ENCODE assay signal across 9 cellular contexts in genomic region chr12:54958048-54958658, GRCh38. TPM values are rescaled to one million over a fixed set of nuclear protein-coding genes. Genes with fewer than 3 reads are reported as not detected.
DNase-seq lines count a peak whose midpoint lies in the region; ATAC-seq, FAIRE-seq and TF ChIP-seq lines count a peak whose summit lies in the region.
"Had no signal": no experiment of that assay in that cellular context is flagged by ENCODE, and none has a peak within 500 bp of the region (broad histone marks: within the 10 kb centered on the region; RNA-seq: fewer than 3 reads in every experiment).

No MANE protein-coding gene starts in this region.

- H3K4me3 ChIP-seq in MG63 (no peak overlapping the region), SJCRH30 (no peak overlapping the region), astrocyte of the spinal cord (ENCODE audit: low read depth, low read length) (no peak overlapping the region), hepatocyte (no peak overlapping the region), small intestine (ENCODE audit: low read depth in 1 of 2, low read length in 2 of 2) (no peak overlapping the region)
- H3K4me3 ChIP-seq: skin epidermis had no signal

- H3K4me2 ChIP-seq in hepatocyte = no peak overlapping the region

- in situ Hi-C loops in astrocyte of the spinal cord (cut with HindIII; ENCODE audit: low sequenced_read_pairs) = no loop called here

- H4K20me1 ChIP-seq in hepatocyte (ENCODE audit: insufficient read depth, poor library complexity, severe bottlenecking) = no peaks in the 10 kb centered on the region

- H3K27me3 ChIP-seq in MG63 (peaks cover 18% of the 10 kb centered on the region), SJCRH30 (no peaks in the 10 kb centered on the region), hepatocyte (peaks cover 34% of the 10 kb centered on the region), small intestine (ENCODE audit: control insufficient read depth in 2 of 2, insufficient read depth in 2 of 2, low read length in 2 of 2) (no peaks in the 10 kb centered on the region)

- no peaks in the 10 kb centered on the region for H3K4me1 ChIP-seq in SJCRH30
- H3K4me1 ChIP-seq in hepatocyte (ENCODE audit: insufficient read depth) = no peaks in the 10 kb centered on the region
- H3K4me1 ChIP-seq in small intestine (ENCODE audit: control insufficient read depth in 2 of 2, insufficient read depth in 1 of 2, low read depth in 1 of 2, low read length in 1 of 2) = no peaks in the 10 kb centered on the region

- peak; percentile 61 for DNase-seq in AG08395 (ENCODE audit: low spot score)
- DNase-seq in MG63 = peak; percentile 17
- DNase-seq in SJCRH30 = peak; percentile 43 to 63
- peak; percentile 75 for DNase-seq in astrocyte of the spinal cord (ENCODE audit: low read depth, low spot score)
- DNase-seq in hepatocyte (ENCODE audit: low spot score) = peak; percentile 77
- peak; percentile 57 for DNase-seq in small intestine

- H3K9me2 ChIP-seq in hepatocyte (replicated peaks; ENCODE audit: insufficient read depth) = no peaks in the 10 kb centered on the region

- H3K27ac ChIP-seq in SJCRH30 (no peak overlapping the region), hepatocyte (no peak overlapping the region), small intestine (ENCODE audit: low read depth in 1 of 2, low read length in 1 of 2) (no peak overlapping the region)
- H3K27ac ChIP-seq: skin epidermis had no signal

- no peaks in the 10 kb centered on the region for H3K79me2 ChIP-seq in hepatocyte

- WGBS in hepatocyte (ENCODE audit: low lambda C conversion rate, missing lambda C conversion rate) = 96% methylated on average over 3 of the region's 3 CpGs
- WGBS in small intestine, 3 donors = 89 to 95% (median 90%) methylated on average over 3 of the region's 3 CpGs

- H3K9me3 ChIP-seq in MG63 (no peaks in the 10 kb centered on the region), SJCRH30 (replicated peaks) (no peaks in the 10 kb centered on the region), hepatocyte (ENCODE audit: low read depth) (no peaks in the 10 kb centered on the region), small intestine (ENCODE audit: control insufficient read depth, low read depth) (no peaks in the 10 kb centered on the region)

- TF ChIP-seq CTCF in GM12872 (IDR thresholded peaks at IDR 0.05; ENCODE audit: insufficient read depth, low read depth, low read length) = peak; percentile 56
- TF ChIP-seq CTCF in astrocyte of the spinal cord (IDR thresholded peaks at IDR 0.05; ENCODE audit: low read depth, low read length) = peak; percentile 56
- peak; percentile 87 for TF ChIP-seq CTCF in hepatocyte (IDR thresholded peaks at IDR 0.05; ENCODE audit: poor library complexity)

- no peak overlapping the region for H2AFZ ChIP-seq in hepatocyte

- no peak for ATAC-seq in GM19467 (IDR thresholded peaks at IDR 0.05; ENCODE audit: unreplicated experiment)

- H3K36me3 ChIP-seq in MG63 = no peaks in the 10 kb centered on the region
- H3K36me3 ChIP-seq in SJCRH30 = no peaks in the 10 kb centered on the region
- no peaks in the 10 kb centered on the region for H3K36me3 ChIP-seq in hepatocyte (replicated peaks; ENCODE audit: insufficient read depth, low read depth)
- H3K36me3 ChIP-seq in small intestine (ENCODE audit: control insufficient read depth in 2 of 2, insufficient read depth in 2 of 2, low read length in 2 of 2) = peaks cover 0 to 3% of the 10 kb centered on the region in 2 donors

- peak; percentile 39 for FAIRE-seq in small intestine (lab: Jason Lieb, UNC)

RNA-seq across cellular contexts. Expression of gene TESPA1, which starts 26.4 kb away (rescaled TPM):
- not detected in 2 replicates for total RNA-seq in MG63 (2014; rRNA removed; shearing (Covaris generic); ENCODE audit: low replicate concordance)
- not detected in 2 replicates for total RNA-seq in SJCRH30 (2014; rRNA removed; shearing (Covaris generic))
- not detected in 2 replicates for total RNA-seq in hepatocyte
- not detected in 2 replicates for polyA plus RNA-seq in hepatocyte
- 1 to 10 TPM in 1 of 3 donors, under 1 TPM in 2; 0.45 to 1.1 (median 0.81) TPM for polyA plus RNA-seq in small intestine

Comparison
In these comparisons a context has a peak if more than half of its experiments do, and no peak if none do; other contexts are left out.
1. DNase-seq: peak in every context shown above with its lines; median percentile 77 in hepatocyte; 75 in astrocyte of the spinal cord; 61 in AG08395; 57 in small intestine; 53 in SJCRH30; 17 in MG63.